Comparison of ENCODE assay signal across 25 cellular contexts in genomic region chr10:1605999-1606940, GRCh38.
"Had no signal": no experiment of that assay in that cellular context is flagged by ENCODE, and none has a peak within 500 bp of the region (broad histone marks: within the 10 kb centered on the region; RNA-seq: fewer than 3 reads in every experiment).

No MANE protein-coding gene starts in this region.

- FAIRE-seq: astrocyte had no signal

- H2AFZ ChIP-seq: hepatocyte had no signal

- H3K4me2 ChIP-seq: hepatocyte had no signal

- H3K36me3 Mint-ChIP-seq: activated naive CD8-positive, alpha-beta T cell treated with anti-CD3 and anti-CD28 coated beads for 36 hours; memory B cell; WTC11 had no signal

- H3K27ac ChIP-seq: foreskin keratinocyte, hepatocyte, right lobe of liver, skin epidermis, thyroid gland had no signal

- DNase-seq: activated CD8-positive, alpha-beta memory T cell treated with anti-CD3 and anti-CD28 coated beads, Interleukin-2, amount 50 U/mL, for 4 hours; activated naive CD4-positive, alpha-beta T cell; activated naive CD8-positive, alpha-beta T cell treated with anti-CD3 and anti-CD28 coated beads for 36 hours; activated T-cell treated with anti-CD3 and anti-CD28 coated beads, Interleukin-2, amount 50 U/mL, for 24 hours; central memory CD4-positive, alpha-beta T cell; effector memory CD4-positive, alpha-beta T cell; foreskin keratinocyte; glutamatergic neuron; left cardiac atrium; mucosa of descending colon; nephron progenitor cell; occipital lobe; posterior cingulate gyrus; right lobe of liver; stimulated activated CD4-positive, alpha-beta T cell treated with anti-CD3 and anti-CD28 coated beads, Interleukin-1b, Interleukin-23, amount 100 ng/mL, for 48 hours; substantia nigra; T1000; thyroid gland had no signal

- H3K4me3 ChIP-seq: hepatocyte, mucosa of descending colon, right lobe of liver, skin epidermis, thyroid gland had no signal

- H3K9me3 ChIP-seq: mucosa of descending colon, right lobe of liver, thyroid gland had no signal

- H3K27me3 ChIP-seq: right lobe of liver, thyroid gland had no signal

- H3K9me3 Mint-ChIP-seq: activated naive CD8-positive, alpha-beta T cell treated with anti-CD3 and anti-CD28 coated beads for 36 hours; activated T-cell treated with anti-CD3 and anti-CD28 coated beads, Interleukin-2, amount 50 U/mL, for 24 hours; activated T-helper 2 cell treated with anti-CD3 and anti-CD28 coated beads, Interferon-gamma antibody, Interleukin-2, Interleukin-4, amounts not matched to agents 10 μg/mL and 5 μg/mL and 100 μg/mL, durations not matched to agents 14 hours and 24 hours and 36 hours; memory B cell; nephron progenitor cell; stimulated activated naive CD8-positive, alpha-beta T cell treated with anti-CD3 and anti-CD28 coated beads, Interleukin-15, Interleukin-2, amounts not matched to agents 100 ng/mL and 50 ng/mL, for 24 hours; WTC11 had no signal

- H3K4me3 Mint-ChIP-seq: activated naive CD8-positive, alpha-beta T cell treated with anti-CD3 and anti-CD28 coated beads for 36 hours; activated T-cell treated with anti-CD3 and anti-CD28 coated beads, Interleukin-2, amount 50 U/mL, for 24 hours; memory B cell; nephron progenitor cell; stimulated activated naive CD8-positive, alpha-beta T cell treated with anti-CD3 and anti-CD28 coated beads, Interleukin-15, Interleukin-2, amounts not matched to agents 100 ng/mL and 50 ng/mL, for 24 hours; WTC11 had no signal

- H3K27ac Mint-ChIP-seq: activated naive CD8-positive, alpha-beta T cell treated with anti-CD3 and anti-CD28 coated beads for 36 hours; activated T-cell treated with anti-CD3 and anti-CD28 coated beads, Interleukin-2, amount 50 U/mL, for 24 hours; activated T-helper 2 cell treated with anti-CD3 and anti-CD28 coated beads, Interferon-gamma antibody, Interleukin-2, Interleukin-4, amounts not matched to agents 10 μg/mL and 5 μg/mL and 100 μg/mL, durations not matched to agents 14 hours and 24 hours and 36 hours; memory B cell; nephron progenitor cell; stimulated activated naive CD8-positive, alpha-beta T cell treated with anti-CD3 and anti-CD28 coated beads, Interleukin-15, Interleukin-2, amounts not matched to agents 100 ng/mL and 50 ng/mL, for 24 hours; WTC11 had no signal

- H3K4me1 ChIP-seq: foreskin keratinocyte, right lobe of liver, thyroid gland had no signal

- H3K36me3 ChIP-seq: right lobe of liver, thyroid gland had no signal
